In the genomic region with DNA sequence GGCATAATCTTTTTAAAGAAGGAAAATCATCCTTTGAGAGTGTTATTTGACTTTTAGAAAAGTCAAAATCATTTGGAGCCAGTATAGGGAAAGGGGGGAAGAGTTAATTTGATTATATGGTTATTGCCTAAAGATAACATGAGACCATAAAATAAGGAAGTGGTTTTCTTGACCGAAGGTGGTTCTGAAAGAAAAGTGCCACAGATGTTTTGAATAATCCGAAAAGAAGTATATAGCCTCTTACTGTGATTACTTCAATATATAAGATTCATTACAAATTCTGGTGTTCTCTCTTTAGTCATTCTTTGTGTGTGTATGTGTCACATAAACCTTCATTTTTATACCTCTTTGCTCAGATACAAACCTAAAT, we compare ENCODE assay signal across 8 cellular contexts. TPM values are rescaled to one million over a fixed set of nuclear protein-coding genes. Genes with fewer than 3 reads are reported as not detected.
DNase-seq lines count a peak whose midpoint lies in the region; ATAC-seq and TF ChIP-seq lines count a peak whose summit lies in the region.

No MANE protein-coding gene starts in this region.

- DNase-seq in activated CD8-positive, alpha-beta memory T cell treated with anti-CD3 and anti-CD28 coated beads, Interleukin-2, amount 10 ng/mL, durations not matched to agents 7 days and 5 days = no peak
- DNase-seq in activated CD8-positive, alpha-beta memory T cell treated with anti-CD3 and anti-CD28 coated beads, Interleukin-2, amount 50 U/mL, for 48 hours = no peak
- DNase-seq in WTC11 (ENCODE audit: low spot score) (no peak), DMS 273 (lab: John Stamatoyannopoulos, UW; ENCODE audit: unreplicated experiment) (no peak), glomerular visceral epithelial cell (ENCODE audit: extremely low spot score) (no peak)
- DNase-seq in activated CD4-positive, alpha-beta T cell treated with anti-CD3 and anti-CD28 coated beads for 4 hours = no peak

- H3K4me1 ChIP-seq in iPS-18a (ENCODE audit: control insufficient read depth, low read depth, low read length) (peaks cover 9% of the 10 kb centered on the region), subcutaneous abdominal adipose tissue (ENCODE audit: control insufficient read depth in 5 of 5, insufficient read depth in 5 of 5, low read length in 5 of 5) (peaks cover 4 to 28% (median 27%) of the 10 kb centered on the region in 5 donors)

- no peak overlapping the region for H3K27ac ChIP-seq in iPS-18a (ENCODE audit: low read length)
- no peak overlapping the region for H3K27ac ChIP-seq in subcutaneous abdominal adipose tissue (ENCODE audit: low read depth, low read length)

- H3K36me3 ChIP-seq in iPS-18a (ENCODE audit: control insufficient read depth, low read depth, low read length) (peaks cover 44% of the 10 kb centered on the region), subcutaneous abdominal adipose tissue (ENCODE audit: control insufficient read depth in 5 of 5, insufficient read depth in 5 of 5, low read length in 5 of 5) (peaks cover 14 to 24% (median 16%) of the 10 kb centered on the region in 5 donors)

- H3K9ac ChIP-seq in iPS-18a (ENCODE audit: low read length) (no peak overlapping the region), subcutaneous abdominal adipose tissue (ENCODE audit: low read length in 5 of 5) (peak overlapping the region in 4 of 5 donors; percentile 71 to 99 (median 94))

- H3K4me1 Mint-ChIP-seq in activated CD8-positive, alpha-beta memory T cell treated with anti-CD3 and anti-CD28 coated beads, Interleukin-2, amount 10 ng/mL, durations not matched to agents 7 days and 5 days = peaks cover 46% of the 10 kb centered on the region
- peaks cover 27% of the 10 kb centered on the region for H3K4me1 Mint-ChIP-seq in WTC11

- H3K4me3 ChIP-seq in iPS-18a (ENCODE audit: low read length) = peak overlapping the region; percentile 77
- H3K4me3 ChIP-seq in subcutaneous abdominal adipose tissue (ENCODE audit: low read depth in 1 of 5, low read length in 5 of 5) = peak overlapping the region in 4 of 5 donors; percentile 82 to 97 (median 90)

- no peaks in the 10 kb centered on the region for H3K9me3 Mint-ChIP-seq in activated CD8-positive, alpha-beta memory T cell treated with anti-CD3 and anti-CD28 coated beads, Interleukin-2, amount 10 ng/mL, durations not matched to agents 7 days and 5 days (ENCODE audit: low read depth)
- no peaks in the 10 kb centered on the region for H3K9me3 Mint-ChIP-seq in WTC11

- H3K9me3 ChIP-seq in iPS-18a (ENCODE audit: control insufficient read depth, low read depth, low read length) = no peaks in the 10 kb centered on the region
- H3K9me3 ChIP-seq in subcutaneous abdominal adipose tissue (ENCODE audit: control insufficient read depth in 5 of 5, low read length in 5 of 5) = no peaks in the 10 kb centered on the region

- POLR2A ChIA-PET in WTC11 (lab: Charles Lee) = no interaction called here

- peaks cover 31% of the 10 kb centered on the region for H3K36me3 Mint-ChIP-seq in activated CD8-positive, alpha-beta memory T cell treated with anti-CD3 and anti-CD28 coated beads, Interleukin-2, amount 10 ng/mL, durations not matched to agents 7 days and 5 days
- H3K36me3 Mint-ChIP-seq in WTC11 = peaks cover 34% of the 10 kb centered on the region

- TF ChIP-seq CTCF in WTC11 (IDR thresholded peaks at IDR 0.05) = no peak

- peak overlapping the region; percentile 87 for H3K4me3 Mint-ChIP-seq in activated CD8-positive, alpha-beta memory T cell treated with anti-CD3 and anti-CD28 coated beads, Interleukin-2, amount 10 ng/mL, durations not matched to agents 7 days and 5 days
- peak overlapping the region; percentile 88 for H3K4me3 Mint-ChIP-seq in WTC11

- no peak for ATAC-seq in activated CD8-positive, alpha-beta memory T cell treated with anti-CD3 and anti-CD28 coated beads, Interleukin-2, amount 10 ng/mL, durations not matched to agents 7 days and 5 days
- ATAC-seq in WTC11 = no peak

- peak overlapping the region; percentile 88 for H3K27ac Mint-ChIP-seq in activated CD8-positive, alpha-beta memory T cell treated with anti-CD3 and anti-CD28 coated beads, Interleukin-2, amount 10 ng/mL, durations not matched to agents 7 days and 5 days
- peak overlapping the region; percentile 84; the same call in 1 of the 2 replicates for H3K27ac Mint-ChIP-seq in WTC11

- H3K27me3 ChIP-seq in iPS-18a (ENCODE audit: control insufficient read depth, insufficient read depth, low read length) (no peaks in the 10 kb centered on the region), subcutaneous abdominal adipose tissue (ENCODE audit: control insufficient read depth in 5 of 5, insufficient read depth in 4 of 5, low read length in 5 of 5) (no peaks in the 10 kb centered on the region)

- no peaks in the 10 kb centered on the region for H3K27me3 Mint-ChIP-seq in activated CD8-positive, alpha-beta memory T cell treated with anti-CD3 and anti-CD28 coated beads, Interleukin-2, amount 10 ng/mL, durations not matched to agents 7 days and 5 days
- no peaks in the 10 kb centered on the region for H3K27me3 Mint-ChIP-seq in WTC11 (ENCODE audit: low read depth)

- CTCF ChIA-PET in activated CD8-positive, alpha-beta memory T cell treated with anti-CD3 and anti-CD28 coated beads, Interleukin-2, amount 10 ng/mL, durations not matched to agents 7 days and 5 days (lab: Charles Lee) = interaction anchor here (1.1 to 6.9 kb wide), 2 partner anchors 9 to 44 kb away, joined by 3 to 64 read pairs; no protein-coding TSS in a partner anchor
- CTCF ChIA-PET in WTC11 (lab: Charles Lee) = interaction anchor here (1.9 kb wide), 1 partner anchor 45 kb away, joined by 11 read pairs; no protein-coding TSS in a partner anchor

TF ChIP-seq in WTC11, 78 proteins besides CTCF, POLR2A, EP300 and RAD21:
- no peak for TF ChIP-seq FOXK1 (CRISPR knock-in tag; IDR thresholded peaks at IDR 0.05)
- TF ChIP-seq, protein P1, sequence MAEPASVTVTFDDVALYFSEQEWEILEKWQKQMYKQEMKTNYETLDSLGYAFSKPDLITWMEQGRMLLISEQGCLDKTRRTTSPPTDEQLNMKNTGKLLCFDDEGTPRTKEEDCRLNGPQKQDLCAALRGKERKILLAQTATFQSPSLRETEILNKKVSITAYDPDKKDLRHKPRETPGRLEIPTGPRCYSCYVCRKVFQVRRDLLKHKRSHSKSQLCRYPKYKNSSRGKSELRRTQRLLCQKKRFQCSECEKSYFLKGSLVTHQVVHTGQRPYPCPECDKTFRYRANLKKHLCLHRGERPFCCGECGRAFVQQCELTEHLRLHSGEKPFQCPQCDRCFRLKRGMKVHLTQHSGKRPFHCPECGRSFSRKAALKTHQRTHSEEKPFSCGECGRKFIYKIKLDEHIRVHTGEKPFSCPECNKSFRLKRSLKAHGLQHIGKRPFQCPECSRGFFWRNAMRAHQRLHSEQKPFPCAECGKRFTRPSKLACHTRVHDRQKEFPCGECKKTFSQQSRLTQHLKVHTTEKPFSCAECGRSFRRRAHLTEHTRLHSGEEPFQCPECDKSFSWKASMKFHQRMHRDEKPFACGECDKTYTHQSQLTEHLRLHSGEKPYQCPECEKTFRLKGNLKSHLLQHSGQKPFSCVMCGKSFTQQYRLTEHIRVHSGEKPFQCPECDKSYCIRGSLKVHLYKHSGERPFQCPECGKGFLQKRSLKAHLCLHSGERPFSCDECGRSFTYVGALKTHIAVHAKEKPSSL (CRISPR knock-in tag; conservative IDR thresholded peaks at IDR 0.05) = no peak
- TF ChIP-seq, protein P2, sequence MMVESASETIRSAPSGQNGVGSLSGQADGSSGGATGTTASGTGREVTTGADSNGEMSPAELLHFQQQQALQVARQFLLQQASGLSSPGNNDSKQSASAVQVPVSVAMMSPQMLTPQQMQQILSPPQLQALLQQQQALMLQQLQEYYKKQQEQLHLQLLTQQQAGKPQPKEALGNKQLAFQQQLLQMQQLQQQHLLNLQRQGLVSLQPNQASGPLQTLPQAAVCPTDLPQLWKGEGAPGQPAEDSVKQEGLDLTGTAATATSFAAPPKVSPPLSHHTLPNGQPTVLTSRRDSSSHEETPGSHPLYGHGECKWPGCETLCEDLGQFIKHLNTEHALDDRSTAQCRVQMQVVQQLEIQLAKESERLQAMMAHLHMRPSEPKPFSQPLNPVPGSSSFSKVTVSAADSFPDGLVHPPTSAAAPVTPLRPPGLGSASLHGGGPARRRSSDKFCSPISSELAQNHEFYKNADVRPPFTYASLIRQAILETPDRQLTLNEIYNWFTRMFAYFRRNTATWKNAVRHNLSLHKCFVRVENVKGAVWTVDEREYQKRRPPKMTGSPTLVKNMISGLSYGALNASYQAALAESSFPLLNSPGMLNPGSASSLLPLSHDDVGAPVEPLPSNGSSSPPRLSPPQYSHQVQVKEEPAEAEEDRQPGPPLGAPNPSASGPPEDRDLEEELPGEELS (CRISPR knock-in tag; IDR thresholded peaks at IDR 0.05) = no peak
- TF ChIP-seq, protein P3, sequence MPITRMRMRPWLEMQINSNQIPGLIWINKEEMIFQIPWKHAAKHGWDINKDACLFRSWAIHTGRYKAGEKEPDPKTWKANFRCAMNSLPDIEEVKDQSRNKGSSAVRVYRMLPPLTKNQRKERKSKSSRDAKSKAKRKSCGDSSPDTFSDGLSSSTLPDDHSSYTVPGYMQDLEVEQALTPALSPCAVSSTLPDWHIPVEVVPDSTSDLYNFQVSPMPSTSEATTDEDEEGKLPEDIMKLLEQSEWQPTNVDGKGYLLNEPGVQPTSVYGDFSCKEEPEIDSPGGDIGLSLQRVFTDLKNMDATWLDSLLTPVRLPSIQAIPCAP (CRISPR knock-in tag; IDR thresholded peaks at IDR 0.05) = no peak
- TF ChIP-seq OVOL2 (CRISPR knock-in tag; IDR thresholded peaks at IDR 0.05; ENCODE audit: borderline replicate concordance) = no peak
TF ChIP-seq in WTC11: peak in this region for 0.

RNA-seq across cellular contexts. Expression of a gene that starts 1.1 kb away (rescaled TPM):
- total RNA-seq in activated CD8-positive, alpha-beta memory T cell treated with anti-CD3 and anti-CD28 coated beads, Interleukin-2, amount 10 ng/mL, durations not matched to agents 7 days and 5 days = 10 to 100 TPM; 48.6 to 61.3 TPM
- 44.2 to 56.3 TPM (median 47.8 TPM) in 3 replicates for total RNA-seq in WTC11 (2021)

RNA-seq across cellular contexts. Expression of a gene that starts 4.5 kb away (rescaled TPM):
- 10 to 100 TPM; 16.6 to 17.5 TPM for total RNA-seq in activated CD8-positive, alpha-beta memory T cell treated with anti-CD3 and anti-CD28 coated beads, Interleukin-2, amount 10 ng/mL, durations not matched to agents 7 days and 5 days
- total RNA-seq in WTC11 (2021) = 10.6 to 11.5 TPM (median 11.3 TPM) in 3 replicates

RNA-seq across cellular contexts. Expression of a gene that starts 27.4 kb away (rescaled TPM):
- total RNA-seq in activated CD8-positive, alpha-beta memory T cell treated with anti-CD3 and anti-CD28 coated beads, Interleukin-2, amount 10 ng/mL, durations not matched to agents 7 days and 5 days = 1 to 10 TPM; 3.8 to 4.7 TPM
- 1.7 to 2.9 TPM (median 1.9 TPM) in 3 replicates for total RNA-seq in WTC11 (2021)

RNA-seq across cellular contexts. Expression of a gene that starts 41.2 kb away (rescaled TPM):
- total RNA-seq in activated CD8-positive, alpha-beta memory T cell treated with anti-CD3 and anti-CD28 coated beads, Interleukin-2, amount 10 ng/mL, durations not matched to agents 7 days and 5 days = not detected
- 1.5 to 1.9 TPM (median 1.8 TPM) in 3 replicates for total RNA-seq in WTC11 (2021)
